Comparison of ENCODE assay signal across 25 cellular contexts in the genomic region with DNA sequence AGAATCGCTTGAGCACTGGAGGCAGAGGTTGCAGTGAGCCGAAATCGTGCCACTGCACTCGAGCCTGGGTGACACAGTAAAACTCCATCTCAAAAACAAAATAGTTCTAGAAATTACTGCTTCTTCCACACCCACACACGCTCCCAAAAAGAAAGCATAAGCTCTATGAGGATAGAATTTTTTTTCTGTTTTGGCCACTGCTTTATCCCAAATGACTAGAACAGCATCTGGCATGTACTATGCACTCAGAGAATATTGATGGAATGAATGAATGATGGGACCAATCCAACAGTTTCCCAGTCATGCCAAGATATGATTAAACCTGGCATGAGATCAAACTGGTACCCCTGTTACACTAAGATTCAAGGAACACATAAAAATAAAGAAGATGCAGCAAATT.
"Had no signal": no experiment of that assay in that cellular context is flagged by ENCODE, and none has a peak within 500 bp of the region (broad histone marks: within the 10 kb centered on the region; RNA-seq: fewer than 3 reads in every experiment).

No MANE protein-coding gene starts in this region.

- H3K36me3 Mint-ChIP-seq: activated CD4-positive, alpha-beta memory T cell treated with anti-CD3 and anti-CD28 coated beads for 36 hours; mesothelial cell of epicardium; naive B cell had no signal

- H3K27me3 Mint-ChIP-seq: activated CD4-positive, alpha-beta memory T cell treated with anti-CD3 and anti-CD28 coated beads for 36 hours; naive B cell; T-helper 17 cell had no signal

- H3K9me3 Mint-ChIP-seq: activated CD4-positive, alpha-beta memory T cell treated with anti-CD3 and anti-CD28 coated beads for 36 hours had no signal

- H3K4me3 ChIP-seq: esophagus squamous epithelium, gastrocnemius medialis, pancreas, psoas muscle, spleen, suprapubic skin, tibial artery, upper lobe of right lung had no signal

- H3K27ac Mint-ChIP-seq: activated CD4-positive, alpha-beta memory T cell treated with anti-CD3 and anti-CD28 coated beads for 36 hours; mesothelial cell of epicardium; naive B cell; T-helper 17 cell had no signal

- ATAC-seq: activated CD4-positive, CD25-positive, alpha-beta regulatory T cell treated with anti-CD3 and anti-CD28 coated beads, Interleukin-2, amount 50 U/mL, for 24 hours; gastrocnemius medialis; psoas muscle; T-helper 17 cell; upper lobe of right lung had no signal

- DNase-seq: activated CD4-positive, alpha-beta memory T cell treated with anti-CD3 and anti-CD28 coated beads for 36 hours; activated CD4-positive, alpha-beta T cell treated with anti-CD3 and anti-CD28 coated beads for 48 hours; activated CD8-positive, alpha-beta memory T cell treated with anti-CD3 and anti-CD28 coated beads, Interleukin-2, amount 50 U/mL, for 4 hours; activated gamma-delta T cell; activated naive CD4-positive, alpha-beta T cell treated with anti-CD3 and anti-CD28 coated beads, Interleukin-2, amount 50 U/mL, for 16 hours; activated T-cell treated with anti-CD3 and anti-CD28 coated beads, Interleukin-2, amount 50 U/mL, for 1 hour; amniotic stem cell; dermis blood vessel endothelial cell; effector CD4-positive, alpha-beta T cell; esophagus squamous epithelium; gastrocnemius medialis; glutamatergic neuron; naive B cell; psoas muscle; spleen; stimulated activated naive CD4-positive, alpha-beta T cell; T-helper 17 cell; T1000; tibial artery; upper lobe of right lung; WERI-Rb-1 had no signal

- H3K9me3 ChIP-seq: esophagus squamous epithelium, gastrocnemius medialis, pancreas, psoas muscle, spleen, suprapubic skin, tibial artery, upper lobe of right lung had no signal

- H3K4me1 ChIP-seq: esophagus squamous epithelium, gastrocnemius medialis, psoas muscle, spleen, suprapubic skin, tibial artery, upper lobe of right lung had no signal

- H3K4me3 Mint-ChIP-seq: activated CD4-positive, alpha-beta memory T cell treated with anti-CD3 and anti-CD28 coated beads for 36 hours; mesothelial cell of epicardium; naive B cell; T-helper 17 cell had no signal

- H3K4me1 Mint-ChIP-seq: naive B cell, T-helper 17 cell had no signal

- H3K27ac ChIP-seq: esophagus squamous epithelium, gastrocnemius medialis, psoas muscle, spleen, suprapubic skin, tibial artery, upper lobe of right lung, WERI-Rb-1 had no signal

- H3K27me3 ChIP-seq: esophagus squamous epithelium, gastrocnemius medialis, pancreas, spleen, suprapubic skin, tibial artery, upper lobe of right lung had no signal

- H3K36me3 ChIP-seq: esophagus squamous epithelium, gastrocnemius medialis, pancreas, spleen, suprapubic skin, tibial artery, upper lobe of right lung, WERI-Rb-1 had no signal
